In genomic region chr14:44662250-44662891, GRCh38 we compare ENCODE assay signal across 17 cellular contexts.
DNase-seq lines count a peak whose midpoint lies in the region; ATAC-seq and TF ChIP-seq lines count a peak whose summit lies in the region.
"Had no signal": no experiment of that assay in that cellular context is flagged by ENCODE, and none has a peak within 500 bp of the region (broad histone marks: within the 10 kb centered on the region; RNA-seq: fewer than 3 reads in every experiment).

No MANE protein-coding gene starts in this region.

- H4K20me1 ChIP-seq in PC-3 (ENCODE audit: low read length): no peaks in the 10 kb centered on the region

- H3K27me3 ChIP-seq in PC-3 (ENCODE audit: low read length) (no peaks in the 10 kb centered on the region), left lung (no peaks in the 10 kb centered on the region)
- H3K27me3 ChIP-seq: vagina had no signal

- H2AFZ ChIP-seq in PC-3 (ENCODE audit: low read length): peak overlapping the region; percentile 29; the same call in 1 of the 2 replicates

- H3K36me3 ChIP-seq in PC-3 (ENCODE audit: low read depth, low read length) (no peaks in the 10 kb centered on the region), left lung (no peaks in the 10 kb centered on the region)
- H3K36me3 ChIP-seq: prostate gland, vagina had no signal

- H3F3A ChIP-seq in PC-3 (ENCODE audit: low read length, unreplicated experiment): no peaks in the 10 kb centered on the region

- POLR2A ChIA-PET in activated CD8-positive, alpha-beta T cell treated with anti-CD3 and anti-CD28 coated beads, Interleukin-2, amount 10 ng/mL, durations not matched to agents 7 days and 5 days (lab: Charles Lee): no interaction called here
- POLR2A ChIA-PET in activated CD8-positive, alpha-beta T cell treated with anti-CD3 and anti-CD28 coated beads for 36 hours (lab: Charles Lee): no interaction called here
- POLR2A ChIA-PET in PC-3 (lab: Charles Lee; ENCODE audit: unreplicated experiment): no interaction called here

- intact Hi-C loops in activated CD8-positive, alpha-beta T cell treated with anti-CD3 and anti-CD28 coated beads for 36 hours (cut with micrococcal nuclease): no loop called here
- intact Hi-C loops in PC-3 (cut with micrococcal nuclease): loop anchor here (1.0 kb wide), 1 partner anchor 141 kb away; no protein-coding TSS in a partner anchor
- intact Hi-C loops in left lung (cut with DNase I): no loop called here

- no TSS peak for BruUV-seq in PC-3 (replicated peaks; lab: Mats Ljungman, UMichigan)

- no peaks in the 10 kb centered on the region for H3K9me3 ChIP-seq in PC-3 (ENCODE audit: low read length)
- peaks cover 0 to 3% of the 10 kb centered on the region in 2 donors for H3K9me3 ChIP-seq in left lung
- H3K9me3 ChIP-seq: prostate gland, vagina had no signal

- peak overlapping the region; percentile 7; the same call in 1 of the 2 replicates for H3K4me3 ChIP-seq in PC-3 (ENCODE audit: low read length)
- H3K4me3 ChIP-seq in left lung: no peak overlapping the region
- H3K4me3 ChIP-seq: prostate gland, vagina had no signal

- no peaks in the 10 kb centered on the region for H3K9me3 Mint-ChIP-seq in activated CD8-positive, alpha-beta T cell treated with anti-CD3 and anti-CD28 coated beads, Interleukin-2, amount 10 ng/mL, durations not matched to agents 7 days and 5 days (ENCODE audit: insufficient read depth)
- H3K9me3 Mint-ChIP-seq in activated CD8-positive, alpha-beta T cell treated with anti-CD3 and anti-CD28 coated beads for 36 hours: no peaks in the 10 kb centered on the region
- H3K9me3 Mint-ChIP-seq: IgD-negative memory B cell had no signal

- H3K4me2 ChIP-seq in PC-3 (ENCODE audit: low read length): peak overlapping the region; percentile 23

- no peaks in the 10 kb centered on the region for H3K36me3 Mint-ChIP-seq in activated CD8-positive, alpha-beta T cell treated with anti-CD3 and anti-CD28 coated beads, Interleukin-2, amount 10 ng/mL, durations not matched to agents 7 days and 5 days (ENCODE audit: low read depth)
- H3K36me3 Mint-ChIP-seq in activated CD8-positive, alpha-beta T cell treated with anti-CD3 and anti-CD28 coated beads for 36 hours (ENCODE audit: low read depth): no peaks in the 10 kb centered on the region
- H3K36me3 Mint-ChIP-seq: IgD-negative memory B cell had no signal

- DNase-seq in activated CD8-positive, alpha-beta T cell treated with anti-CD3 and anti-CD28 coated beads, Interleukin-2, amount 10 ng/mL, durations not matched to agents 7 days and 5 days: no peak
- DNase-seq in activated CD8-positive, alpha-beta T cell treated with anti-CD3 and anti-CD28 coated beads for 36 hours: no peak
- DNase-seq in DMS79 treated with DMSO at 0.1 percent for 48 hours (lab: John Stamatoyannopoulos, UW) (peak; percentile 82), PC-3 (no peak), left lung (no peak), SIG-M5 (lab: John Stamatoyannopoulos, UW) (no peak)
- no peak for DNase-seq in central memory CD4-positive, alpha-beta T cell
- DNase-seq: GDM1; HCEC 1CT; NCI-H1092 treated with DMSO at 0.1 percent for 48 hours; SHP77 treated with DMSO at 0.1 percent for 48 hours; stimulated activated CD4-positive, alpha-beta T cell treated with anti-CD3 and anti-CD28 coated beads, Interleukin-12 subunit alpha, Interleukin-12 subunit beta, amount 100 ng/mL, for 4 hours had no signal

- no peaks in the 10 kb centered on the region for H3K79me2 ChIP-seq in PC-3 (ENCODE audit: low read length)

- no peak overlapping the region for H3K4me3 Mint-ChIP-seq in activated CD8-positive, alpha-beta T cell treated with anti-CD3 and anti-CD28 coated beads, Interleukin-2, amount 10 ng/mL, durations not matched to agents 7 days and 5 days
- no peak overlapping the region for H3K4me3 Mint-ChIP-seq in activated CD8-positive, alpha-beta T cell treated with anti-CD3 and anti-CD28 coated beads for 36 hours

- ATAC-seq in activated CD8-positive, alpha-beta T cell treated with anti-CD3 and anti-CD28 coated beads, Interleukin-2, amount 10 ng/mL, durations not matched to agents 7 days and 5 days: no peak
- no peak for ATAC-seq in activated CD8-positive, alpha-beta T cell treated with anti-CD3 and anti-CD28 coated beads for 36 hours
- ATAC-seq in PC-3: no peak
- peak; percentile 54 for ATAC-seq in left lung
- no peak for ATAC-seq in HG03442 (IDR thresholded peaks at IDR 0.05; ENCODE audit: unreplicated experiment)

- H3K9ac ChIP-seq in PC-3 (ENCODE audit: low read length): no peak overlapping the region

- H3K9me2 ChIP-seq in PC-3 (replicated peaks; ENCODE audit: low read length): no peaks in the 10 kb centered on the region

- H3K4me1 ChIP-seq in PC-3 (ENCODE audit: insufficient read depth, low read length): no peaks in the 10 kb centered on the region
- H3K4me1 ChIP-seq in left lung: peaks cover 0 to 4% of the 10 kb centered on the region in 2 donors
- H3K4me1 ChIP-seq: prostate gland, vagina had no signal

- H3K4me1 Mint-ChIP-seq in activated CD8-positive, alpha-beta T cell treated with anti-CD3 and anti-CD28 coated beads, Interleukin-2, amount 10 ng/mL, durations not matched to agents 7 days and 5 days (ENCODE audit: low read depth): peaks cover 15% of the 10 kb centered on the region
- peaks cover 16% of the 10 kb centered on the region for H3K4me1 Mint-ChIP-seq in activated CD8-positive, alpha-beta T cell treated with anti-CD3 and anti-CD28 coated beads for 36 hours (ENCODE audit: low read depth)

- no peaks in the 10 kb centered on the region for H3K27me3 Mint-ChIP-seq in activated CD8-positive, alpha-beta T cell treated with anti-CD3 and anti-CD28 coated beads, Interleukin-2, amount 10 ng/mL, durations not matched to agents 7 days and 5 days (ENCODE audit: low read depth)
- no peaks in the 10 kb centered on the region for H3K27me3 Mint-ChIP-seq in activated CD8-positive, alpha-beta T cell treated with anti-CD3 and anti-CD28 coated beads for 36 hours
- H3K27me3 Mint-ChIP-seq: IgD-negative memory B cell had no signal

- CTCF ChIA-PET in activated CD8-positive, alpha-beta T cell treated with anti-CD3 and anti-CD28 coated beads, Interleukin-2, amount 10 ng/mL, durations not matched to agents 7 days and 5 days (lab: Charles Lee): no interaction called here
- CTCF ChIA-PET in activated CD8-positive, alpha-beta T cell treated with anti-CD3 and anti-CD28 coated beads for 36 hours (lab: Charles Lee): no interaction called here
- CTCF ChIA-PET in PC-3 (lab: Charles Lee): no interaction called here

- H3K27ac Mint-ChIP-seq in activated CD8-positive, alpha-beta T cell treated with anti-CD3 and anti-CD28 coated beads, Interleukin-2, amount 10 ng/mL, durations not matched to agents 7 days and 5 days: peak overlapping the region; percentile 15
- no peak overlapping the region for H3K27ac Mint-ChIP-seq in activated CD8-positive, alpha-beta T cell treated with anti-CD3 and anti-CD28 coated beads for 36 hours

- H3K27ac ChIP-seq in PC-3 (ENCODE audit: low read length) (no peak overlapping the region), left lung (no peak overlapping the region)
- H3K27ac ChIP-seq: prostate gland, vagina, VCaP had no signal

- no peak for TF ChIP-seq CTCF in activated CD8-positive, alpha-beta T cell treated with anti-CD3 and anti-CD28 coated beads for 36 hours (IDR thresholded peaks at IDR 0.05)
- TF ChIP-seq CTCF in PC-3 (conservative IDR thresholded peaks at IDR 0.05; ENCODE audit: low read depth, low read length): no peak
- TF ChIP-seq CTCF in left lung (IDR thresholded peaks at IDR 0.05): no peak
